Comparison of ENCODE assay signal across 8 cellular contexts in genomic region chr12:112013601-112014402, GRCh38. TPM values are rescaled to one million over a fixed set of nuclear protein-coding genes. Genes with fewer than 3 reads are reported as not detected.
DNase-seq lines count a peak whose midpoint lies in the region; ATAC-seq and TF ChIP-seq lines count a peak whose summit lies in the region.

No MANE protein-coding gene starts in this region.

- ATAC-seq in GM19467 (IDR thresholded peaks at IDR 0.05; ENCODE audit: unreplicated experiment), result peak; percentile 2
- ATAC-seq in activated T-cell treated with anti-CD3 and anti-CD28 coated beads, Interleukin-2, amount 50 U/mL, for 72 hours (replicated peaks in 1 of 2), result peak; percentile 63 to 65
- ATAC-seq in stimulated activated naive CD8-positive, alpha-beta T cell treated with anti-CD3 and anti-CD28 coated beads, Interleukin-15, Interleukin-2, amounts not matched to agents 100 U/mL and 50 U/mL, for 24 hours, result peak; percentile 62

- TF ChIP-seq CTCF in fibroblast of lung (conservative IDR thresholded peaks at IDR 0.05 in 1 of 2, IDR thresholded peaks at IDR 0.05 in 1 of 2; ENCODE audit: low read depth in 1 of 2, low read length in 2 of 2) (no peak), nephron (IDR thresholded peaks at IDR 0.05; ENCODE audit: unreplicated experiment in 3 of 3) (peak in 2 of 3 experiments; percentile 4 to 43)

- H3K9ac ChIP-seq in BLaER1 treated with 17β-estradiol and CSF1 and Interleukin-3, amounts not matched to agents 10 nM and 100 nM, result peak overlapping the region; percentile 82 to 99 (median 96)
- H3K9ac ChIP-seq in HUES6 (ENCODE audit: low read length), result peak overlapping the region; percentile 96
- H3K9ac ChIP-seq in fibroblast of lung (ENCODE audit: insufficient read depth, low read length), result peak overlapping the region; percentile 75

- DNase-seq in OCI-M1 (lab: John Stamatoyannopoulos, UW) (peak; percentile 92), fibroblast of lung (ENCODE audit: low read depth in 2 of 2) (peak; percentile 74 to 76)
- DNase-seq in activated T-cell treated with anti-CD3 and anti-CD28 coated beads, Interleukin-2, amount 50 U/mL, for 72 hours, result peak; percentile 77 to 82
- DNase-seq in stimulated activated naive CD8-positive, alpha-beta T cell treated with anti-CD3 and anti-CD28 coated beads, Interleukin-15, Interleukin-2, amounts not matched to agents 100 U/mL and 50 U/mL, for 24 hours, result peak; percentile 78

- peak overlapping the region; percentile 76 for H3K27ac Mint-ChIP-seq in activated T-cell treated with anti-CD3 and anti-CD28 coated beads, Interleukin-2, amount 50 U/mL, for 72 hours
- peak overlapping the region; percentile 98 for H3K27ac Mint-ChIP-seq in nephron

- H4K20me1 ChIP-seq in BLaER1 treated with 17β-estradiol and CSF1 and Interleukin-3, amounts not matched to agents 10 nM and 100 nM, result peaks cover 29 to 49% (median 41%) of the 10 kb centered on the region in 11 experiments; a peak in 21 of 22 replicates
- no peaks in the 10 kb centered on the region for H4K20me1 ChIP-seq in fibroblast of lung (ENCODE audit: control insufficient read depth, extremely low read depth, insufficient read depth, low read length)

- H3K4me2 ChIP-seq in BLaER1 treated with 17β-estradiol and CSF1 and Interleukin-3, amounts not matched to agents 10 nM and 100 nM, result peak overlapping the region; percentile 79 to 97 (median 89)
- H3K4me2 ChIP-seq in fibroblast of lung (ENCODE audit: extremely low read depth, insufficient read depth, low read length), result peak overlapping the region; percentile 18

- H3K27me3 ChIP-seq in BLaER1 treated with 17β-estradiol and CSF1 and Interleukin-3, amounts not matched to agents 10 nM and 100 nM, result peaks cover 0 to 19% (median 0%) of the 10 kb centered on the region in 11 experiments; a peak in 4 of 22 replicates
- no peaks in the 10 kb centered on the region for H3K27me3 ChIP-seq in HUES6 (ENCODE audit: control insufficient read depth, insufficient read depth, low read length)
- no peaks in the 10 kb centered on the region for H3K27me3 ChIP-seq in fibroblast of lung (ENCODE audit: control insufficient read depth, insufficient read depth, low read length)

- H3K36me3 ChIP-seq in BLaER1 treated with 17β-estradiol and CSF1 and Interleukin-3, amounts not matched to agents 10 nM and 100 nM, result peaks cover 22 to 49% (median 42%) of the 10 kb centered on the region in 11 experiments
- H3K36me3 ChIP-seq in HUES6 (ENCODE audit: control insufficient read depth, insufficient read depth, low read length) (peaks cover 27% of the 10 kb centered on the region), fibroblast of lung (ENCODE audit: control insufficient read depth, insufficient read depth, low read length) (peaks cover 4% of the 10 kb centered on the region)

- H3K4me3 ChIP-seq in BLaER1 treated with 17β-estradiol and CSF1 and Interleukin-3, amounts not matched to agents 10 nM and 100 nM, result peak overlapping the region; percentile 73 to 100 (median 97)
- H3K4me3 ChIP-seq in HUES6 (ENCODE audit: low read depth, low read length), result peak overlapping the region; percentile 95
- peak overlapping the region; percentile 70 to 97 (median 84) for H3K4me3 ChIP-seq in fibroblast of lung (replicated peaks in 1 of 4; ENCODE audit: control extremely low read depth in 1 of 4, insufficient read depth in 1 of 4, low read depth in 3 of 4, low read length in 4 of 4)

- peaks cover 42% of the 10 kb centered on the region for H3K79me2 ChIP-seq in fibroblast of lung (ENCODE audit: control insufficient read depth, insufficient read depth, low read length)

- peaks cover 23 to 55% (median 41%) of the 10 kb centered on the region in 10 experiments for H3K4me1 ChIP-seq in BLaER1 treated with 17β-estradiol and CSF1 and Interleukin-3, amounts not matched to agents 10 nM and 100 nM
- H3K4me1 ChIP-seq in HUES6 (ENCODE audit: control insufficient read depth, insufficient read depth, low read length), result peaks cover 12% of the 10 kb centered on the region
- peaks cover 10% of the 10 kb centered on the region for H3K4me1 ChIP-seq in fibroblast of lung (ENCODE audit: control insufficient read depth, extremely low read depth, insufficient read depth, low read length)

- H3K27me3 Mint-ChIP-seq in activated T-cell treated with anti-CD3 and anti-CD28 coated beads, Interleukin-2, amount 50 U/mL, for 72 hours (ENCODE audit: low read depth), result no peaks in the 10 kb centered on the region
- H3K27me3 Mint-ChIP-seq in nephron (ENCODE audit: low read depth), result no peaks in the 10 kb centered on the region

- H3K9me3 ChIP-seq in BLaER1 treated with 17β-estradiol and CSF1 and Interleukin-3, amounts not matched to agents 10 nM and 100 nM (replicated peaks in 1 of 11), result peaks cover 0 to 22% (median 11%) of the 10 kb centered on the region in 11 experiments; a peak in 15 of 22 replicates
- H3K9me3 ChIP-seq in HUES6 (ENCODE audit: control insufficient read depth, insufficient read depth, low read depth, low read length), result no peaks in the 10 kb centered on the region
- no peaks in the 10 kb centered on the region for H3K9me3 ChIP-seq in fibroblast of lung (ENCODE audit: control insufficient read depth, insufficient read depth, low read depth, low read length)

- peak overlapping the region; percentile 76 for H2AFZ ChIP-seq in fibroblast of lung (ENCODE audit: low read length)

- peaks cover 13 to 29% of the 10 kb centered on the region in 2 donors for H3K36me3 Mint-ChIP-seq in activated T-cell treated with anti-CD3 and anti-CD28 coated beads, Interleukin-2, amount 50 U/mL, for 72 hours (ENCODE audit: insufficient read depth in 2 of 2)
- H3K36me3 Mint-ChIP-seq in nephron (ENCODE audit: low read depth), result peaks cover 36% of the 10 kb centered on the region

- peak overlapping the region; percentile 77 to 81 for H3K4me3 Mint-ChIP-seq in activated T-cell treated with anti-CD3 and anti-CD28 coated beads, Interleukin-2, amount 50 U/mL, for 72 hours
- H3K4me3 Mint-ChIP-seq in nephron, result peak overlapping the region; percentile 86 to 97 (median 94)

- H3K4me1 Mint-ChIP-seq in activated T-cell treated with anti-CD3 and anti-CD28 coated beads, Interleukin-2, amount 50 U/mL, for 72 hours (ENCODE audit: low read depth), result peaks cover 68% of the 10 kb centered on the region
- peaks cover 43% of the 10 kb centered on the region for H3K4me1 Mint-ChIP-seq in nephron

- peak overlapping the region; percentile 66 to 98 (median 92) for H3K27ac ChIP-seq in BLaER1 treated with 17β-estradiol and CSF1 and Interleukin-3, amounts not matched to agents 10 nM and 100 nM
- H3K27ac ChIP-seq in HUES6 (ENCODE audit: low read depth, low read length), result peak overlapping the region; percentile 97
- H3K27ac ChIP-seq in fibroblast of lung (ENCODE audit: insufficient read depth, low read length), result peak overlapping the region; percentile 81

- H3K9me3 Mint-ChIP-seq in activated T-cell treated with anti-CD3 and anti-CD28 coated beads, Interleukin-2, amount 50 U/mL, for 72 hours, result peaks cover 3 to 4% of the 10 kb centered on the region in 2 donors
- no peaks in the 10 kb centered on the region for H3K9me3 Mint-ChIP-seq in nephron

RNA-seq across cellular contexts. Expression of gene ERP29, which starts 0.6 kb away (rescaled TPM):
- 100 to 1,000 TPM; 145 to 154 TPM for total RNA-seq in activated T-cell treated with anti-CD3 and anti-CD28 coated beads, Interleukin-2, amount 50 U/mL, for 72 hours
- total RNA-seq in fibroblast of lung, result 127 and 128 TPM in 2 replicates
- 110 and 125 TPM in 2 replicates for polyA plus RNA-seq in fibroblast of lung
- polyA plus RNA-seq in fibroblast of lung (2012), result 132 and 134 TPM in 2 replicates
- 13.6 and 22.3 TPM in 2 replicates for polyA minus RNA-seq in fibroblast of lung (ENCODE audit: low replicate concordance)

RNA-seq across cellular contexts. Expression of gene TMEM116, which starts 0.8 kb away (rescaled TPM):
- 10 to 100 TPM; 19.4 to 21.0 TPM for total RNA-seq in activated T-cell treated with anti-CD3 and anti-CD28 coated beads, Interleukin-2, amount 50 U/mL, for 72 hours
- 12.3 and 21.8 TPM in 2 replicates for total RNA-seq in fibroblast of lung
- 7.8 and 8.7 TPM in 2 replicates for polyA plus RNA-seq in fibroblast of lung
- 4.5 and 5.2 TPM in 2 replicates for polyA plus RNA-seq in fibroblast of lung (2012)
- 5.1 and 7.5 TPM in 2 replicates for polyA minus RNA-seq in fibroblast of lung (ENCODE audit: low replicate concordance)

Comparison
In these comparisons a context has a peak if more than half of its experiments do, and no peak if none do; other contexts are left out.
1. Peak in every context shown above with its lines: DNase-seq, ATAC-seq, H3K4me3 ChIP-seq and H3K27ac ChIP-seq.
2. ATAC-seq: peak in every context shown above with its lines; median percentile 64 in activated T-cell treated with anti-CD3 and anti-CD28 coated beads, Interleukin-2, amount 50 U/mL, for 72 hours; 62 in stimulated activated naive CD8-positive, alpha-beta T cell treated with anti-CD3 and anti-CD28 coated beads, Interleukin-15, Interleukin-2, amounts not matched to agents 100 U/mL and 50 U/mL, for 24 hours; 2 in GM19467.
3. CTCF ChIP-seq: peak in nephron (2 of 3); none in fibroblast of lung (0 of 2).